In the genomic region with DNA sequence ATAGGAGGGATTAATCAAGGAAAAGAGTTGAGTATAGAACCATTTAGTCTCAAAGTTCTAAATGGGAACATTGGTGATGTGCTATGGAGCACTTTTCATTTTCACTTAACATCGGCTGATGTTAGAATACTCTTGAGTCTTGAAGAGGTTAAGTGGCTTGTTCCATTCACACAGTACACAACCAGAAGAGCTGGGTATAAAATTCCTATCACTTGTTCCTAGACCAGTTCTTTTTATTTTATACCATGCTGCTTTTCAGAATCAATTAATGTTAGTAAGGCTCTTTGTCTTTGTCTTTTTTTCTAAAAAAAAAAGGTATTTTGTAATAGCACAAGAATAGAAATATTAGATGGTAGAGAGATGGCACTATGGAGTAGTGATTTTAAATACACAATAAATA, we compare ENCODE assay signal across 2 cellular contexts.
A peak's percentile ranks its signal among the peaks of the same experiment; 100 is the strongest.
TF ChIP-seq lines count a peak whose summit lies in the region.

No MANE protein-coding gene starts in this region.

TF ChIP-seq in A549, 52 proteins besides CTCF, POLR2A, EP300 and RAD21:
- no peak for TF ChIP-seq KDM1A (IDR thresholded peaks at IDR 0.05; ENCODE audit: low read depth)
- TF ChIP-seq HEYL (CRISPR knock-in tag; IDR thresholded peaks at IDR 0.05), result no peak
- no peak for TF ChIP-seq CHD4 (IDR thresholded peaks at IDR 0.05; ENCODE audit: borderline replicate concordance)
- no peak for TF ChIP-seq ZFP36 (IDR thresholded peaks at IDR 0.05; ENCODE audit: borderline replicate concordance, partially characterized antibody)
- TF ChIP-seq TP53 (CRISPR knock-in tag; IDR thresholded peaks at IDR 0.05), result no peak
- no peak for TF ChIP-seq SMC3 (IDR thresholded peaks at IDR 0.05)
- TF ChIP-seq ATOH8 (CRISPR knock-in tag; IDR thresholded peaks at IDR 0.05; ENCODE audit: low read depth), result no peak
- no peak for TF ChIP-seq BHLHE40 (IDR thresholded peaks at IDR 0.05; ENCODE audit: low read depth, low read length)
- TF ChIP-seq CBX2 (IDR thresholded peaks at IDR 0.05; ENCODE audit: borderline replicate concordance, low read depth), result no peak
- TF ChIP-seq GATA3 (IDR thresholded peaks at IDR 0.05; ENCODE audit: borderline replicate concordance), result no peak
- TF ChIP-seq JUNB (IDR thresholded peaks at IDR 0.05), result no peak
- TF ChIP-seq, protein P1, sequence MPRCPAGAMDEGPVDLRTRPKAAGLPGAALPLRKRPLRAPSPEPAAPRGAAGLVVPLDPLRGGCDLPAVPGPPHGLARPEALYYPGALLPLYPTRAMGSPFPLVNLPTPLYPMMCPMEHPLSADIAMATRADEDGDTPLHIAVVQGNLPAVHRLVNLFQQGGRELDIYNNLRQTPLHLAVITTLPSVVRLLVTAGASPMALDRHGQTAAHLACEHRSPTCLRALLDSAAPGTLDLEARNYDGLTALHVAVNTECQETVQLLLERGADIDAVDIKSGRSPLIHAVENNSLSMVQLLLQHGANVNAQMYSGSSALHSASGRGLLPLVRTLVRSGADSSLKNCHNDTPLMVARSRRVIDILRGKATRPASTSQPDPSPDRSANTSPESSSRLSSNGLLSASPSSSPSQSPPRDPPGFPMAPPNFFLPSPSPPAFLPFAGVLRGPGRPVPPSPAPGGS (IDR thresholded peaks at IDR 0.05), result no peak
- TF ChIP-seq HOXB5 (CRISPR knock-in tag; IDR thresholded peaks at IDR 0.05), result no peak
- no peak for TF ChIP-seq MAFK (IDR thresholded peaks at IDR 0.05; ENCODE audit: partially characterized antibody)
- TF ChIP-seq CBX8 (IDR thresholded peaks at IDR 0.05), result no peak
TF ChIP-seq in A549: peak in this region for 0.

TF ChIP-seq in K562, 482 proteins besides CTCF, POLR2A, EP300 and RAD21:
- TF ChIP-seq ZFP1 (CRISPR knock-in tag; IDR thresholded peaks at IDR 0.05) (peak; percentile 65; the same call in 1 of the 2 replicates), HDGF (IDR thresholded peaks at IDR 0.05) (no peak), ZNF398 (CRISPR knock-in tag; IDR thresholded peaks at IDR 0.05) (no peak), BRD4 (IDR thresholded peaks at IDR 0.05) (no peak), MYNN (IDR thresholded peaks at IDR 0.05) (no peak), MYNN (CRISPR knock-in tag; IDR thresholded peaks at IDR 0.05) (no peak), HNRNPLL (IDR thresholded peaks at IDR 0.05; ENCODE audit: low read depth, low read length, poor library complexity, severe bottlenecking) (no peak)
- TF ChIP-seq, protein P2, sequence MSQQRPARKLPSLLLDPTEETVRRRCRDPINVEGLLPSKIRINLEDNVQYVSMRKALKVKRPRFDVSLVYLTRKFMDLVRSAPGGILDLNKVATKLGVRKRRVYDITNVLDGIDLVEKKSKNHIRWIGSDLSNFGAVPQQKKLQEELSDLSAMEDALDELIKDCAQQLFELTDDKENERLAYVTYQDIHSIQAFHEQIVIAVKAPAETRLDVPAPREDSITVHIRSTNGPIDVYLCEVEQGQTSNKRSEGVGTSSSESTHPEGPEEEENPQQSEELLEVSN (IDR thresholded peaks at IDR 0.05; ENCODE audit: borderline replicate concordance in 1 of 2, extremely low read depth in 1 of 2, insufficient read depth in 1 of 2, insufficient read length in 1 of 2, low read depth in 1 of 2, low read length in 1 of 2, poor library complexity in 1 of 2, severe bottlenecking in 1 of 2), result no peak
